ENCODE assay signal across 21 cellular contexts in genomic region chr18:23798249-23798648, GRCh38.
DNase-seq lines count a peak whose midpoint lies in the region; ATAC-seq and TF ChIP-seq lines count a peak whose summit lies in the region.
"Had no signal": no experiment of that assay in that cellular context is flagged by ENCODE, and none has a peak within 500 bp of the region (broad histone marks: within the 10 kb centered on the region; RNA-seq: fewer than 3 reads in every experiment).

No MANE protein-coding gene starts in this region.

- H3K27ac ChIP-seq in aorta (ENCODE audit: low read depth in 1 of 2, low read length in 2 of 2): no peak overlapping the region
- H3K27ac ChIP-seq: BLaER1 treated with 17β-estradiol and CSF1 and Interleukin-3, amounts not matched to agents 10 nM and 100 nM had no signal

- H3K4me3 ChIP-seq in aorta (ENCODE audit: low read length in 2 of 2): no peak overlapping the region
- H3K4me3 ChIP-seq: BLaER1 treated with 17β-estradiol and CSF1 and Interleukin-3, amounts not matched to agents 10 nM and 100 nM; GM12878; K562 had no signal

- intact Hi-C loops in aorta (cut with DNase I): no loop called here

- peak; percentile 39 for DNase-seq in HT1080 (ENCODE audit: low read depth)
- peak; percentile 74 for DNase-seq in MV-4-11 (lab: John Stamatoyannopoulos, UW)
- DNase-seq in dermis blood vessel endothelial cell: peak; percentile 10
- DNase-seq in omental fat pad (ENCODE audit: low spot score): no peak
- DNase-seq in HUDEP-2 (lab: John Stamatoyannopoulos, UW; ENCODE audit: unreplicated experiment in 76 of 76): no peak
- DNase-seq in activated T-cell treated with anti-CD3 and anti-CD28 coated beads, Interleukin-2, amount 50 U/mL, for 1 hour: no peak
- DNase-seq in aorta: no peak
- DNase-seq: Calu3; CD8-positive, alpha-beta T cell; GF-D8; GOT3; NCI-H1048; NCI-H1436; NCI-H1930; NCI-H69; NK-92 treated with Interleukin-12 subunit alpha and Interleukin-12 subunit beta, amount 100 ng/mL, for 24 hours; OCI-M1; RPMI8226 had no signal

- no peaks in the 10 kb centered on the region for H3K9me3 ChIP-seq in aorta (ENCODE audit: control insufficient read depth, low read length)

- ATAC-seq in omental fat pad (ENCODE audit: low FRiP score) (peak; percentile 67), aorta (ENCODE audit: low FRiP score) (no peak)
- ATAC-seq: CD8-positive, alpha-beta T cell; GM12878; K562 had no signal

- no peak for TF ChIP-seq CTCF in omental fat pad (IDR thresholded peaks at IDR 0.05)

- peaks cover 0 to 2% of the 10 kb centered on the region in 2 donors for H3K4me1 ChIP-seq in aorta (ENCODE audit: control insufficient read depth in 1 of 2, insufficient read depth in 2 of 2, low read length in 2 of 2)
- H3K4me1 ChIP-seq: BLaER1 treated with 17β-estradiol and CSF1 and Interleukin-3, amounts not matched to agents 10 nM and 100 nM had no signal

- H3K27me3 ChIP-seq in aorta (ENCODE audit: control insufficient read depth in 1 of 2, insufficient read depth in 2 of 2, low read length in 1 of 2): no peaks in the 10 kb centered on the region
- H3K27me3 ChIP-seq: BLaER1 treated with 17β-estradiol and CSF1 and Interleukin-3, amounts not matched to agents 10 nM and 100 nM had no signal

- WGBS in aorta, 2 donors: 44 to 57% methylated on average over 7 of the region's 7 CpGs

- H3K36me3 ChIP-seq in aorta (ENCODE audit: control insufficient read depth in 1 of 2, insufficient read depth in 2 of 2, low read length in 1 of 2): no peaks in the 10 kb centered on the region
- H3K36me3 ChIP-seq: BLaER1 treated with 17β-estradiol and CSF1 and Interleukin-3, amounts not matched to agents 10 nM and 100 nM had no signal

Comparison
In these comparisons a context has a peak if more than half of its experiments do, and no peak if none do; other contexts are left out.
1. DNase-seq: peak in HT1080 (single experiment), MV-4-11 (single experiment) and dermis blood vessel endothelial cell (single experiment); none in omental fat pad (single experiment), HUDEP-2 (0 of 76), activated T-cell treated with anti-CD3 and anti-CD28 coated beads, Interleukin-2, amount 50 U/mL, for 1 hour (single experiment) and aorta (0 of 2).